Comparison of ENCODE assay signal across 8 cellular contexts in the genomic region with DNA sequence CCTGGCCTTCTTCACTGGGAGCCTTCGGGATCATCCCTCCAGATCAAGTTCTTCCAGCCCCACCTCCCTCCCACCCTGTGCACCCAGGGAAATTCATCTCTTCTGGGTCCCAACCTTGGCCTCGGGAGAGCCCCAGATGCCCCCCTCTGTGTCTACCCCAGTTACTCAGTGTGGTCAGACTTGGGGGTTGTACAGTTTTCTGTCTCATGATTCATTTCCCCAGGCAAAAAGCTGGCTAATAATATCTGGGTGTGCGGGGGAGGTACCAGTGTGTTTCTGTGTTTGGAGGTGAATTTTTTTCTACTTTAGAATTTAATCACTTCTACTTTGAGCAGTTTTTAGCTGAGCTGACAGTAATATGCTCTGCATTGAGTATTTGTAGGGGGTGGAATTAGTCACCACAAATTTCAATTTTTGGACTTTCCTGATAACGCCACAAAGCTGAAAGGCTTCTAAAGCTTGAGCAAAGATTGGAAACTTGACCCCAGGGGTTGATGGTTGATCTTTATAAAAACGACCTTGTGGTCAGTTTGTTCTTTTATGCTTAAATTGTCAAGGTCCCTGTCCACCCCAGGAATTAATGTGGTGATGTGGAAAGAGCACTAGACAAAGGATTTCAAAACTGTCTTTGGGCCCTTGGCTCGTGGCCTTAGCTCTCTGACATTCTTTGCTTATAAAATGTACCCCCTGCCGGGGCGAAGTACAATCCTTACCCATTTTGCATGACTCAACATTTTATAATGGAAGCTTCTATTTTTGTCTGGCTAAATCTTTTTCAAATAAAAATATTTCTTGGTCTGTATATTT.
DNase-seq lines count a peak whose midpoint lies in the region; ATAC-seq and TF ChIP-seq lines count a peak whose summit lies in the region.

No MANE protein-coding gene starts in this region.

- H3K4me1 ChIP-seq in left ventricle myocardium inferior: peaks cover 6% of the 10 kb centered on the region

- no peaks in the 10 kb centered on the region for H3K9me3 ChIP-seq in left ventricle myocardium inferior (replicated peaks)

- peak overlapping the region; percentile 78 for H3K4me3 Mint-ChIP-seq in T-helper 2 cell treated with Interferon-gamma antibody and Interleukin-4, amounts not matched to agents 5 μg/mL and 100 μg/mL, for 36 hours
- H3K4me3 Mint-ChIP-seq in MCF 10A (ENCODE audit: unreplicated experiment): peak overlapping the region; percentile 71
- H3K4me3 Mint-ChIP-seq in osteocyte (ENCODE audit: unreplicated experiment): peak overlapping the region; percentile 54

- intact Hi-C loops in left cardiac atrium (cut with DNase I): no loop called here
- intact Hi-C loops in left ventricle myocardium inferior (cut with micrococcal nuclease): loop anchor here (5.0 kb wide), 1 partner anchor 484 kb away; no protein-coding TSS in a partner anchor
- intact Hi-C loops in MCF 10A (cut with micrococcal nuclease): loop anchor here (1.0 to 2.0 kb wide), 3 partner anchors 49 to 484 kb away; a partner anchor contains a TSS

- POLR2A ChIA-PET in MCF 10A (lab: Yijun Ruan, JAX): interaction anchor here (0.6 to 4.8 kb wide), 31 partner anchors 7 to 533 kb away, joined by 3 to 69 read pairs (median 4); a partner anchor contains a TSS

- H3K27me3 Mint-ChIP-seq in T-helper 2 cell treated with Interferon-gamma antibody and Interleukin-4, amounts not matched to agents 5 μg/mL and 100 μg/mL, for 36 hours (ENCODE audit: low read depth): no peaks in the 10 kb centered on the region
- H3K27me3 Mint-ChIP-seq in MCF 10A (ENCODE audit: insufficient read depth, unreplicated experiment): no peaks in the 10 kb centered on the region
- no peaks in the 10 kb centered on the region for H3K27me3 Mint-ChIP-seq in osteocyte (ENCODE audit: unreplicated experiment)

- CTCF ChIA-PET in MCF 10A (lab: Yijun Ruan, JAX): interaction anchor here (0.5 to 3.6 kb wide), 16 partner anchors 11 to 484 kb away, joined by 3 to 30 read pairs (median 4); no protein-coding TSS in a partner anchor

- peaks cover 6% of the 10 kb centered on the region for H3K36me3 Mint-ChIP-seq in T-helper 2 cell treated with Interferon-gamma antibody and Interleukin-4, amounts not matched to agents 5 μg/mL and 100 μg/mL, for 36 hours (ENCODE audit: low read depth)
- H3K36me3 Mint-ChIP-seq in MCF 10A (ENCODE audit: insufficient read depth, unreplicated experiment) (no peaks in the 10 kb centered on the region), osteocyte (ENCODE audit: unreplicated experiment) (no peaks in the 10 kb centered on the region)

- ATAC-seq in left cardiac atrium (peak; percentile 39 to 82), HG03025 (IDR thresholded peaks at IDR 0.05; ENCODE audit: low FRiP score, unreplicated experiment) (peak; percentile 81)

- no peak overlapping the region for H3K27ac ChIP-seq in left ventricle myocardium inferior (replicated peaks)

- BruUV-seq in MCF 10A (replicated peaks; lab: Mats Ljungman, UMichigan): no TSS peak

- H3K4me3 ChIP-seq in left ventricle myocardium inferior: no peak overlapping the region

- DNase-seq in left cardiac atrium (no peak), left ventricle myocardium inferior (no peak), MCF 10A (ENCODE audit: unreplicated experiment) (peak; percentile 94), osteocyte (ENCODE audit: extremely low spot score, unreplicated experiment) (no peak), dermis blood vessel endothelial cell (no peak), NCI-H2196 treated with DMSO at 0.1 percent for 48 hours (lab: John Stamatoyannopoulos, UW; ENCODE audit: unreplicated experiment) (no peak)
- peak; percentile 84 for DNase-seq in T-helper 2 cell treated with Interferon-gamma antibody and Interleukin-4, amounts not matched to agents 5 μg/mL and 100 μg/mL, for 36 hours (ENCODE audit: low spot score)

- peak overlapping the region; percentile 90 for H3K27ac Mint-ChIP-seq in T-helper 2 cell treated with Interferon-gamma antibody and Interleukin-4, amounts not matched to agents 5 μg/mL and 100 μg/mL, for 36 hours
- H3K27ac Mint-ChIP-seq in MCF 10A (ENCODE audit: low read depth, unreplicated experiment) (peak overlapping the region; percentile 80), osteocyte (ENCODE audit: unreplicated experiment) (peak overlapping the region; percentile 98)

- no peaks in the 10 kb centered on the region for H3K9me3 Mint-ChIP-seq in T-helper 2 cell treated with Interferon-gamma antibody and Interleukin-4, amounts not matched to agents 5 μg/mL and 100 μg/mL, for 36 hours
- H3K9me3 Mint-ChIP-seq in MCF 10A (ENCODE audit: unreplicated experiment) (no peaks in the 10 kb centered on the region), osteocyte (ENCODE audit: unreplicated experiment) (no peaks in the 10 kb centered on the region)

- no peak for TF ChIP-seq CTCF in left ventricle myocardium inferior (IDR thresholded peaks at IDR 0.05; ENCODE audit: borderline replicate concordance)
- TF ChIP-seq CTCF in MCF 10A (IDR thresholded peaks at IDR 0.05; ENCODE audit: unreplicated experiment): no peak
- TF ChIP-seq CTCF in osteocyte (IDR thresholded peaks at IDR 0.05): no peak

- no peaks in the 10 kb centered on the region for H3K27me3 ChIP-seq in left ventricle myocardium inferior (ENCODE audit: low read depth)

- peaks cover 76% of the 10 kb centered on the region for H3K4me1 Mint-ChIP-seq in T-helper 2 cell treated with Interferon-gamma antibody and Interleukin-4, amounts not matched to agents 5 μg/mL and 100 μg/mL, for 36 hours (ENCODE audit: low read depth)
- H3K4me1 Mint-ChIP-seq in MCF 10A (ENCODE audit: insufficient read depth, unreplicated experiment) (peaks cover 47% of the 10 kb centered on the region), osteocyte (ENCODE audit: unreplicated experiment) (peaks cover 81% of the 10 kb centered on the region)

- no peaks in the 10 kb centered on the region for H3K36me3 ChIP-seq in left ventricle myocardium inferior

Comparison
In these comparisons a context has a peak if more than half of its experiments do, and no peak if none do; other contexts are left out.
1. intact Hi-C loops: an anchor here in left ventricle myocardium inferior (5.0 kb wide) and MCF 10A (1.0 to 2.0 kb wide); none called in left cardiac atrium.
2. DNase-seq: peak in T-helper 2 cell treated with Interferon-gamma antibody and Interleukin-4, amounts not matched to agents 5 μg/mL and 100 μg/mL, for 36 hours (single experiment) and MCF 10A (single experiment); none in left cardiac atrium (single experiment), left ventricle myocardium inferior (single experiment), osteocyte (single experiment), dermis blood vessel endothelial cell (single experiment) and NCI-H2196 treated with DMSO at 0.1 percent for 48 hours (single experiment).
3. Peak in every context shown above with its lines, with median percentiles within 50 percentile points of each other: H3K27ac Mint-ChIP-seq and H3K4me3 Mint-ChIP-seq.